ENCODE assay signal across 1 cellular context in genomic region chr11:33735166-33735425, GRCh38.
TF ChIP-seq lines count a peak whose summit lies in the region.

No MANE protein-coding gene starts in this region.

TF ChIP-seq in HCT116, 20 proteins besides CTCF, POLR2A, EP300 and RAD21 (continued from another document):
- TF ChIP-seq TCF7L2 (IDR thresholded peaks at IDR 0.05; ENCODE audit: borderline replicate concordance, extremely low read depth, insufficient read depth, insufficient read length), result no peak
- TF ChIP-seq EGR1 (IDR thresholded peaks at IDR 0.05; ENCODE audit: low read depth), result no peak
- TF ChIP-seq SP1 (IDR thresholded peaks at IDR 0.05; ENCODE audit: low read depth), result no peak
